In the genomic region with DNA sequence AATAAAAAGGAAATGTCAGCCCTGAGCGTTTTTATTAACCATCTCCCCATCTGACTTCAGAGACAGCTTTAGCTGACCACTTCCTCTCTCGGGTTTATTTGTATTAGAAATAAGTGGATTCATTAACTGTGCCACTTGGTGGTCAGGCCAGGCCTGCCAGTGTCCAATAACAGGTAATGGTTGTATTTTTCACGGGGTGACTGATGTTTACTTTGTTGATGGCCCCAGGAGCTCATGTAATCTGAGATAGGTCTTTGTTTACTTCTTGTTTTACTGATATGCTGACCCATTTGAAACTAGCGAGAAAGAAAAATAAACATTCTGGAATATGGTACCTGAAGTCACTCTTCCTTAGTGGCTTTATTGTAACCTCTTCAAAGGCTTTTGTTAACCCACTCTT, we compare ENCODE assay signal across 14 cellular contexts.
DNase-seq lines count a peak whose midpoint lies in the region; ATAC-seq, FAIRE-seq and TF ChIP-seq lines count a peak whose summit lies in the region.
"Had no signal": no experiment of that assay in that cellular context is flagged by ENCODE, and none has a peak within 500 bp of the region (broad histone marks: within the 10 kb centered on the region; RNA-seq: fewer than 3 reads in every experiment).

No MANE protein-coding gene starts in this region.

- SMC1A ChIA-PET in GM12878 (lab: Charles Lee; ENCODE audit: uncharacterized antibody, unreplicated experiment) = interaction anchor here (1.2 kb wide), 1 partner anchor 34 kb away, joined by 4 read pairs; no protein-coding TSS in a partner anchor

- no peaks in the 10 kb centered on the region for H3K23me2 ChIP-seq in H9 (ENCODE audit: insufficient read length, low read depth, low read length, poor library complexity, severe bottlenecking)

- H3K56ac ChIP-seq in H9 (ENCODE audit: insufficient read length, low read depth, low read length) = no peak overlapping the region

- H3K18ac ChIP-seq in H9 (ENCODE audit: insufficient read length, low read depth, low read length) = no peak overlapping the region

- H2AFZ ChIP-seq in GM12878 (ENCODE audit: control insufficient read depth, low read depth, low read length) = no peak overlapping the region
- no peak overlapping the region for H2AFZ ChIP-seq in H9 (ENCODE audit: low read length)

- in situ Hi-C loops in GM12878 (cut with MboI) = no loop called here

- no peak overlapping the region for H4K5ac ChIP-seq in H9 (ENCODE audit: insufficient read length, low read depth, low read length)

- H3K14ac ChIP-seq in H9 (ENCODE audit: insufficient read depth, low read length) = no peak overlapping the region

- CTCF ChIA-PET in GM12878 (lab: Yijun Ruan, JAX) = no interaction called here

- H3K9me3 Mint-ChIP-seq in H9 = peaks cover 2 to 3% of the 10 kb centered on the region in 2 experiments; a peak in 3 of 5 replicates
- H3K9me3 Mint-ChIP-seq: activated CD4-positive, alpha-beta T cell treated with anti-CD3 and anti-CD28 coated beads, Interleukin-2, amount 10 ng/mL, durations not matched to agents 7 days and 5 days; central memory CD8-positive, alpha-beta T cell had no signal

- H3K27ac ChIP-seq in 22Rv1 (peak overlapping the region; percentile 56), GM12878 (ENCODE audit: control insufficient read depth, insufficient read depth) (no peak overlapping the region), H9 (ENCODE audit: insufficient read length, low read depth, low read length) (no peak overlapping the region)
- H3K27ac ChIP-seq: suprapubic skin had no signal

- no peaks in the 10 kb centered on the region for H3K36me3 Mint-ChIP-seq in H9 (ENCODE audit: insufficient read depth in 1 of 3, low read depth in 3 of 3)

- no peak overlapping the region for H2BK120ac ChIP-seq in H9 (ENCODE audit: low read depth, low read length, poor library complexity, severe bottlenecking)

- no peaks in the 10 kb centered on the region for H3K36me3 ChIP-seq in GM12878 (ENCODE audit: control insufficient read depth in 2 of 2, insufficient read depth in 2 of 2, low read length in 1 of 2)
- H3K36me3 ChIP-seq: suprapubic skin had no signal

- H3K9me3 ChIP-seq in GM12878 (replicated peaks; ENCODE audit: control insufficient read depth, insufficient read depth, low read length) (no peaks in the 10 kb centered on the region), H9 (ENCODE audit: control insufficient read depth, low read depth, low read length) (no peaks in the 10 kb centered on the region)
- H3K9me3 ChIP-seq: suprapubic skin had no signal

- TF ChIP-seq POLR2A in GM12878 (IDR thresholded peaks at IDR 0.05; ENCODE audit: low read depth, low read length) = no peak

- no peak overlapping the region for H2BK15ac ChIP-seq in H9 (ENCODE audit: low read depth, low read length)

- no peak overlapping the region for H4K8ac ChIP-seq in H9 (replicated peaks; ENCODE audit: insufficient read length, low read depth, low read length)

- no TSS peak for BruUV-seq in GM12878 (replicated peaks; lab: Mats Ljungman, UMichigan)

- POLR2A ChIA-PET in GM12878 (lab: Charles Lee) = no interaction called here

- H2BK5ac ChIP-seq in H9 (ENCODE audit: insufficient read length, low read length) = no peak overlapping the region

- FAIRE-seq in GM12878 (lab: Jason Lieb, UNC) = no peak

- no peak overlapping the region for H3T11ph ChIP-seq in H9 (ENCODE audit: low read length)

- TF ChIP-seq EP300 in GM12878 (IDR thresholded peaks at IDR 0.05; ENCODE audit: borderline replicate concordance in 1 of 2, control insufficient read depth in 1 of 2, low read depth in 2 of 2, low read length in 2 of 2) = no peak

- no peak overlapping the region for H3K4me3 Mint-ChIP-seq in H9
- H3K4me3 Mint-ChIP-seq: activated CD4-positive, alpha-beta T cell treated with anti-CD3 and anti-CD28 coated beads, Interleukin-2, amount 10 ng/mL, durations not matched to agents 7 days and 5 days; central memory CD8-positive, alpha-beta T cell had no signal

- H3K27me3 ChIP-seq in GM12878 (replicated peaks in 1 of 2; ENCODE audit: control insufficient read depth in 2 of 2, insufficient read depth in 2 of 2, low read length in 1 of 2) = no peaks in the 10 kb centered on the region
- no peaks in the 10 kb centered on the region for H3K27me3 ChIP-seq in H9 (ENCODE audit: insufficient read depth, low read length)
- H3K27me3 ChIP-seq: suprapubic skin had no signal

- no peak for TF ChIP-seq CTCF in 22Rv1 (IDR thresholded peaks at IDR 0.05)
- no peak for TF ChIP-seq CTCF in GM12878 (IDR thresholded peaks at IDR 0.05 in 2 of 3, conservative IDR thresholded peaks at IDR 0.05 in 1 of 3; ENCODE audit: control insufficient read depth in 2 of 3, extremely low read depth in 1 of 3, insufficient read depth in 1 of 3, low read depth in 3 of 3, low read length in 3 of 3)
- TF ChIP-seq CTCF in H9 (conservative IDR thresholded peaks at IDR 0.05) = no peak

- no peak overlapping the region for H2AK5ac ChIP-seq in H9 (ENCODE audit: insufficient read length, low read length)

- H3K9ac ChIP-seq in GM12878 (ENCODE audit: control insufficient read depth, insufficient read depth, low read length) = no peak overlapping the region
- no peak overlapping the region for H3K9ac ChIP-seq in H9 (ENCODE audit: extremely low read depth, insufficient read length, low read length)

- intact Hi-C loops in GM12878 (cut with micrococcal nuclease; ENCODE audit: unreplicated experiment) = no loop called here

- H3K79me2 ChIP-seq in GM12878 (ENCODE audit: control insufficient read depth, insufficient read depth, low read length) (no peaks in the 10 kb centered on the region), H9 (ENCODE audit: insufficient read depth, low read length) (no peaks in the 10 kb centered on the region)

- no peak for TF ChIP-seq RAD21 in GM12878 (IDR thresholded peaks at IDR 0.05; ENCODE audit: insufficient read depth, low read depth, low read length)

- no peak overlapping the region for H2BK12ac ChIP-seq in H9 (ENCODE audit: insufficient read length, low read depth, low read length)

- H3K23ac ChIP-seq in H9 (ENCODE audit: insufficient read length, low read depth, low read length) = no peak overlapping the region

- H2BK20ac ChIP-seq in H9 (ENCODE audit: low read depth, low read length, poor library complexity, severe bottlenecking) = no peak overlapping the region

- H3K27ac Mint-ChIP-seq in H9 = no peak overlapping the region
- H3K27ac Mint-ChIP-seq: activated CD4-positive, alpha-beta T cell treated with anti-CD3 and anti-CD28 coated beads, Interleukin-2, amount 10 ng/mL, durations not matched to agents 7 days and 5 days had no signal

- peaks cover 0 to 3% of the 10 kb centered on the region in 2 experiments; a peak in 2 of 4 replicates for H3K4me1 Mint-ChIP-seq in H9
- H3K4me1 Mint-ChIP-seq: activated CD4-positive, alpha-beta T cell treated with anti-CD3 and anti-CD28 coated beads, Interleukin-2, amount 10 ng/mL, durations not matched to agents 7 days and 5 days; central memory CD8-positive, alpha-beta T cell had no signal

- RAD21 ChIA-PET in GM12878 (lab: Charles Lee; ENCODE audit: unreplicated experiment) = no interaction called here

- no peaks in the 10 kb centered on the region for H3K79me1 ChIP-seq in H9 (ENCODE audit: insufficient read depth, low read depth, low read length, poor library complexity, severe bottlenecking)

- ATAC-seq in GM18909 (IDR thresholded peaks at IDR 0.05; ENCODE audit: poor library complexity, unreplicated experiment) (peak; percentile 64), GM12878 (peak; percentile 83), HG02678 (IDR thresholded peaks at IDR 0.05; ENCODE audit: unreplicated experiment) (no peak)

- DNase-seq in NCI-H2029 treated with DMSO at 0.1 percent for 48 hours (lab: John Stamatoyannopoulos, UW) (peak; percentile 94), GM12878 (ENCODE audit: low read depth, low spot score) (no peak), OCI-M2 (lab: John Stamatoyannopoulos, UW; ENCODE audit: unreplicated experiment) (no peak), H9 (no peak), activated gamma-delta T cell treated with Interleukin-2 at 50 U/mL for 16 hours (no peak)
- DNase-seq: activated CD4-positive, alpha-beta T cell treated with anti-CD3 and anti-CD28 coated beads, Interleukin-2, amount 10 ng/mL, durations not matched to agents 7 days and 5 days; activated effector memory CD4-positive, alpha-beta T cell treated with anti-CD3 and anti-CD28 coated beads, Interleukin-2, amount 50 U/mL, for 16 hours; NCI-H226; retina had no signal

- no peak overlapping the region for H3K4ac ChIP-seq in H9 (ENCODE audit: low read depth, low read length)

- 3% methylated on average over 4 of the region's 4 CpGs for WGBS in GM12878 (ENCODE audit: insufficient coverage, insufficient replicate concordance, low lambda C conversion rate, missing lambda C conversion rate)
- WGBS in H9 (ENCODE audit: extremely low coverage, insufficient read length, low lambda C conversion rate) = no CpG with 5 or more reads among the region's 4 CpGs

- H4K91ac ChIP-seq in H9 (ENCODE audit: insufficient read length, low read depth, low read length) = no peak overlapping the region

- H3K4me3 ChIP-seq in GM12878 = no peak overlapping the region
- H3K4me3 ChIP-seq: suprapubic skin had no signal

- no peaks in the 10 kb centered on the region for H3K4me1 ChIP-seq in GM12878 (ENCODE audit: control insufficient read depth, insufficient read depth, low read length)
- no peaks in the 10 kb centered on the region; the same call in 1 of the 2 replicates for H3K4me1 ChIP-seq in H9 (ENCODE audit: insufficient read depth, low read length)

- H4K20me1 ChIP-seq in GM12878 (ENCODE audit: control insufficient read depth, insufficient read depth) (no peaks in the 10 kb centered on the region), H9 (ENCODE audit: control insufficient read depth, insufficient read depth, insufficient read length) (no peaks in the 10 kb centered on the region)

- no peak overlapping the region for H3K4me2 ChIP-seq in GM12878 (ENCODE audit: control insufficient read depth, insufficient read depth)
- no peak overlapping the region for H3K4me2 ChIP-seq in H9 (ENCODE audit: insufficient read depth, insufficient read length, low read length)

- H3K27me3 Mint-ChIP-seq in H9 (ENCODE audit: low read depth) = no peaks in the 10 kb centered on the region
- H3K27me3 Mint-ChIP-seq: activated CD4-positive, alpha-beta T cell treated with anti-CD3 and anti-CD28 coated beads, Interleukin-2, amount 10 ng/mL, durations not matched to agents 7 days and 5 days; central memory CD8-positive, alpha-beta T cell had no signal

TF ChIP-seq in GM12878, 131 proteins besides CTCF, POLR2A, EP300 and RAD21:
- TF ChIP-seq SPI1 (IDR thresholded peaks at IDR 0.05; ENCODE audit: borderline replicate concordance, insufficient read depth, low read depth, low read length) (peak; percentile 51; the same call in 1 of the 2 replicates), MTA2 (IDR thresholded peaks at IDR 0.05; ENCODE audit: low read depth) (peak; percentile 51), SREBF2 (IDR thresholded peaks at IDR 0.05; ENCODE audit: low read length) (no peak)
